8 cellular contexts compared by ENCODE assay signal in genomic region chr9:20356392-20357206, GRCh38.
DNase-seq lines count a peak whose midpoint lies in the region; ATAC-seq and TF ChIP-seq lines count a peak whose summit lies in the region.

No MANE protein-coding gene starts in this region.

- no peaks in the 10 kb centered on the region for H3K9me2 ChIP-seq in Karpas-422 (replicated peaks; ENCODE audit: insufficient read depth, low read length)

- H2AFZ ChIP-seq in Karpas-422 (ENCODE audit: low read length), result no peak overlapping the region

- peak; percentile 52 for ATAC-seq in GM18909 (IDR thresholded peaks at IDR 0.05; ENCODE audit: poor library complexity, unreplicated experiment)
- ATAC-seq in gastrocnemius medialis, result peak; percentile 78 to 81
- ATAC-seq in GM21390 (IDR thresholded peaks at IDR 0.05; ENCODE audit: unreplicated experiment), result no peak

- no peaks in the 10 kb centered on the region for H3K27me3 ChIP-seq in Karpas-422 (ENCODE audit: low read length)
- no peaks in the 10 kb centered on the region for H3K27me3 ChIP-seq in gastrocnemius medialis

- no peak overlapping the region for H3K4me3 ChIP-seq in Karpas-422 (ENCODE audit: low read length)
- H3K4me3 ChIP-seq in SK-N-MC, result peak overlapping the region; percentile 63
- H3K4me3 ChIP-seq in gastrocnemius medialis, result peak overlapping the region; percentile 1 to 52 (median 27)

- no peak overlapping the region for H3K27ac ChIP-seq in Karpas-422 (ENCODE audit: low read length)
- peak overlapping the region; percentile 95 for H3K27ac ChIP-seq in SK-N-MC
- peak overlapping the region; percentile 32 to 60 (median 38) for H3K27ac ChIP-seq in gastrocnemius medialis

- no peak overlapping the region for H3K4me2 ChIP-seq in Karpas-422 (ENCODE audit: low read depth, low read length, poor library complexity, severe bottlenecking)

- no peak for TF ChIP-seq POLR2A in gastrocnemius medialis (IDR thresholded peaks at IDR 0.05)

- H3K36me3 ChIP-seq in Karpas-422 (ENCODE audit: insufficient read depth, low read length) (no peaks in the 10 kb centered on the region), SK-N-MC (ENCODE audit: insufficient read depth, low read length) (peaks cover 13% of the 10 kb centered on the region), gastrocnemius medialis (no peaks in the 10 kb centered on the region)

- in situ Hi-C loops in gastrocnemius medialis (cut with MboI; ENCODE audit: low sequenced_read_pairs in 4 of 4), result loop anchor here (5.0 to 25.0 kb wide), 8 partner anchors 256 to 756 kb away; partner anchors contain the start of genes MLLT3 (in 3 of the 4) and FOCAD (in 1 of the 4)

- intact Hi-C loops in gastrocnemius medialis (cut with DNase I; ENCODE audit: low total_unique reads), result loop anchor here (1.0 to 10.0 kb wide), 5 partner anchors 121 to 738 kb away; partner anchors contain the start of gene FOCAD

- TF ChIP-seq CTCF in gastrocnemius medialis (IDR thresholded peaks at IDR 0.05 in 4 of 5, conservative IDR thresholded peaks at IDR 0.05 in 1 of 5), result peak; percentile 17 to 72 (median 40)

- no peaks in the 10 kb centered on the region for H4K20me1 ChIP-seq in Karpas-422 (ENCODE audit: insufficient read depth, low read depth, low read length)

- H3K9me3 ChIP-seq in Karpas-422 (ENCODE audit: low read length), result no peaks in the 10 kb centered on the region
- no peaks in the 10 kb centered on the region for H3K9me3 ChIP-seq in SK-N-MC (ENCODE audit: low read depth, low read length)
- no peaks in the 10 kb centered on the region for H3K9me3 ChIP-seq in gastrocnemius medialis

- no peaks in the 10 kb centered on the region for H3K4me1 ChIP-seq in Karpas-422 (ENCODE audit: low read length)
- peaks cover 27 to 49% of the 10 kb centered on the region in 2 donors for H3K4me1 ChIP-seq in gastrocnemius medialis

- H3K9ac ChIP-seq in Karpas-422 (ENCODE audit: low read length), result no peak overlapping the region
- H3K9ac ChIP-seq in SK-N-MC (ENCODE audit: insufficient read length), result peak overlapping the region; percentile 49

- peak; percentile 89 for DNase-seq in Ammon's horn (ENCODE audit: low spot score)
- DNase-seq in Karpas-422, result peak; percentile 81
- DNase-seq in SK-N-MC (ENCODE audit: low read depth, low spot score), result peak; percentile 67
- DNase-seq in astrocyte of the hippocampus (ENCODE audit: low read depth, low spot score), result peak; percentile 90
- DNase-seq in hypothalamus (lab: John Stamatoyannopoulos, UW), result peak in 42 of 51 donors; percentile 2 to 77 (median 32)
- peak; percentile 30 to 50 for DNase-seq in gastrocnemius medialis

- no peaks in the 10 kb centered on the region for H3K79me2 ChIP-seq in Karpas-422 (ENCODE audit: low read length)

Comparison
In these comparisons a context has a peak if more than half of its experiments do, and no peak if none do; other contexts are left out.
1. DNase-seq: peak in every context shown above with its lines; median percentile 90 in astrocyte of the hippocampus; 89 in Ammon's horn; 81 in Karpas-422; 67 in SK-N-MC; 40 in gastrocnemius medialis; 32 in hypothalamus.